Comparison of ENCODE assay signal across 10 cellular contexts in genomic region chr6:14441371-14441781, GRCh38.
DNase-seq lines count a peak whose midpoint lies in the region; ATAC-seq and TF ChIP-seq lines count a peak whose summit lies in the region.
"Had no signal": no experiment of that assay in that cellular context is flagged by ENCODE, and none has a peak within 500 bp of the region (broad histone marks: within the 10 kb centered on the region; RNA-seq: fewer than 3 reads in every experiment).

No MANE protein-coding gene starts in this region.

- no peaks in the 10 kb centered on the region for H3K36me3 ChIP-seq in mucosa of descending colon (ENCODE audit: low read depth)
- no peaks in the 10 kb centered on the region for H3K36me3 ChIP-seq in WERI-Rb-1

- no peak for TF ChIP-seq CTCF in coronary artery (IDR thresholded peaks at IDR 0.05)
- no peak for TF ChIP-seq CTCF in mucosa of descending colon (IDR thresholded peaks at IDR 0.05)
- no peak for TF ChIP-seq CTCF in WERI-Rb-1 (IDR thresholded peaks at IDR 0.05; ENCODE audit: low read depth, low read length)

- H3K4me1 ChIP-seq in mucosa of descending colon (ENCODE audit: low read depth), result no peaks in the 10 kb centered on the region

- intact Hi-C loops in mucosa of descending colon (cut with DNase I, micrococcal nuclease), result no loop called here

- ATAC-seq in mucosa of descending colon (peak; percentile 17), HG03039 (IDR thresholded peaks at IDR 0.05; ENCODE audit: unreplicated experiment) (no peak), left lobe of liver (no peak)
- ATAC-seq: activated T-cell treated with anti-CD3 and anti-CD28 coated beads, Interleukin-2, amount 50 U/mL, for 72 hours had no signal

- no peaks in the 10 kb centered on the region for H3K27me3 ChIP-seq in WERI-Rb-1 (ENCODE audit: insufficient read depth, low read depth, severe bottlenecking)

- DNase-seq in AG08396 (ENCODE audit: low spot score) (peak; percentile 25), NCI-H1694 (lab: John Stamatoyannopoulos, UW) (peak; percentile 47), coronary artery (ENCODE audit: low spot score) (no peak), mucosa of descending colon (no peak), WERI-Rb-1 (no peak), left lobe of liver (ENCODE audit: low spot score) (no peak)
- DNase-seq in stimulated activated CD4-positive, alpha-beta T cell treated with anti-CD3 and anti-CD28 coated beads, Interleukin-2, amount 100 ng/mL, for 48 hours, result no peak
- DNase-seq: activated T-cell treated with anti-CD3 and anti-CD28 coated beads, Interleukin-2, amount 50 U/mL, for 72 hours; stimulated activated CD8-positive, alpha-beta memory T cell treated with anti-CD3 and anti-CD28 coated beads, Interleukin-4, amount 100 ng/mL, for 48 hours had no signal

- H3K9me3 ChIP-seq in mucosa of descending colon (no peaks in the 10 kb centered on the region), WERI-Rb-1 (ENCODE audit: severe bottlenecking) (no peaks in the 10 kb centered on the region)

- peak overlapping the region; percentile 52 for H3K4me3 ChIP-seq in coronary artery
- no peak overlapping the region for H3K4me3 ChIP-seq in mucosa of descending colon
- no peak overlapping the region for H3K4me3 ChIP-seq in WERI-Rb-1 (ENCODE audit: low read depth, low read length)

- H3K27ac ChIP-seq in coronary artery (peak overlapping the region; percentile 55 to 76), WERI-Rb-1 (no peak overlapping the region)

Comparison
In these comparisons a context has a peak if more than half of its experiments do, and no peak if none do; other contexts are left out.
1. DNase-seq: peak in AG08396 (single experiment) and NCI-H1694 (single experiment); none in coronary artery (single experiment), mucosa of descending colon (0 of 3), WERI-Rb-1 (single experiment), stimulated activated CD4-positive, alpha-beta T cell treated with anti-CD3 and anti-CD28 coated beads, Interleukin-2, amount 100 ng/mL, for 48 hours (0 of 2) and left lobe of liver (single experiment).